In the genomic region with DNA sequence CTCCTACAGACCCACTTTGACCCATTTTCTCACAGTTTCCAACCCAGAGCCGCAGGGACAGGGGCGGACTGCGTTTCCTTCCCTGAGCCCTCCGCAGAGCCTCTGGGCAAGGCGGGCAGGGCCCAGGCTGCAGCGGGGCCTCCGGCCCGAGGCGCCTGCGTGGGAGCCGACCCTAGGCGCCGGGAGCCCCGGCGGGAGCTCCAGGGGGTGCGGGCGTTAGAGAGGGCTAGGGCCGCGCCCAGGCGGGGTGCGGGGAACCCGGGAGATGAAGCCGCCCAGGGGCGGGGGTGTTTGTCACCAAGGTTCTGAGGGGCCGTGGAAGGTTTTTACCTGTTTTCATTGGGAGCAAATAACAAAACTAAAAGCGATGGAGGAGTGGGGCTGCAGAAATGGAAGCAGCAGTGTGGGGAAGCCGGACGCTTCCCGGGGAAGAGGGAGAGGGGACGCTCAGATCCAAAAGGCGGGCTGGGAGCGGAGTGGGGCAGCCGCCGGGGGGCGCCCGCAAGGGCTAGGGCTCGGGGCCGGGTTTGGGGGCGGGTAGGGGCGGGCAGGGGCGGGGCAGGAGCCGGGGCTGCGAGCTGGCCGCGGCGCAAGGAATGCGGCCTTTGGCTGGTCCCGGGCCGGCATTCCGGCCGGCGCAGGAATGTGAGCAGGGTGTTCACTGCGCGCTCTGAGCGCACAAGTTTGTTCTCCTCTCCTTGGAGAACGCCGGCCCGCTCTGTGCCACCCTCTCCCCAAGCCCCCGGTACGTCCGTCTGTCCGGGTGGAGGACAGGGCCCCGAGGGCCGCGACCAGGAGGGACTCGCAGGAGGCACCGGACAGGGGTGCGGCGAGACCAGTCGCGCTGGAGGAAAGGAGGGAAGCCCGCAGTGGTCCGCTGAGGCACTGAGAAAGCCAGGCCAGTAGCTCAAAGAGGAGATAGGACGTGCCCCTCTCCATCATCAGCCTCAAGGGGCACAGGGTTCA, we compare ENCODE assay signal across 8 cellular contexts.
DNase-seq lines count a peak whose midpoint lies in the region; ATAC-seq and TF ChIP-seq lines count a peak whose summit lies in the region.

No MANE protein-coding gene starts in this region.

- peak overlapping the region; percentile 91 for H2AFZ ChIP-seq in mammary epithelial cell (ENCODE audit: low read depth, low read length)

- intact Hi-C loops in mammary epithelial cell (cut with micrococcal nuclease) = loop anchor here (1.0 kb wide), 1 partner anchor 14 kb away; no protein-coding TSS in a partner anchor
- intact Hi-C loops in spleen (cut with DNase I; ENCODE audit: low total_unique reads) = no loop called here

- no peaks in the 10 kb centered on the region for H3K36me3 Mint-ChIP-seq in immature natural killer cell

- DNase-seq in HK-2 (ENCODE audit: unreplicated experiment) (peak; percentile 90), mammary epithelial cell (no peak), immature natural killer cell (no peak), spleen (peak; percentile 79), cerebellum (ENCODE audit: low spot score) (no peak), NCI-H748 treated with DMSO at 0.1 percent for 48 hours (lab: John Stamatoyannopoulos, UW) (no peak), activated gamma-delta T cell treated with Interleukin-2 at 50 U/mL for 16 hours (no peak)

- no peaks in the 10 kb centered on the region for H3K79me2 ChIP-seq in mammary epithelial cell (ENCODE audit: insufficient read depth, low read length)

- H3K4me2 ChIP-seq in mammary epithelial cell (ENCODE audit: insufficient read depth, low read depth, low read length) = peak overlapping the region; percentile 98

- H3K27me3 Mint-ChIP-seq in immature natural killer cell (ENCODE audit: low read depth in 3 of 3) = peaks cover 5 to 12% (median 9%) of the 10 kb centered on the region in 3 donors

- BruUV-seq in mammary epithelial cell (replicated peaks; lab: Mats Ljungman, UMichigan) = TSS peak; percentile 94

- H3K36me3 ChIP-seq in mammary epithelial cell (ENCODE audit: insufficient read depth, low read length) = no peaks in the 10 kb centered on the region
- H3K36me3 ChIP-seq in spleen = no peaks in the 10 kb centered on the region

- H3K27ac ChIP-seq in mammary epithelial cell (ENCODE audit: insufficient read depth, low read depth, low read length) = peak overlapping the region; percentile 53
- H3K27ac ChIP-seq in spleen = peak overlapping the region; percentile 19 to 85 (median 81)

- TF ChIP-seq CTCF in mammary epithelial cell (conservative IDR thresholded peaks at IDR 0.05 in 1 of 2, IDR thresholded peaks at IDR 0.05 in 1 of 2; ENCODE audit: extremely low read depth in 1 of 2, insufficient read depth in 1 of 2, low read depth in 1 of 2, low read length in 2 of 2) (peak in 1 of 2 donors; percentile 46), spleen (IDR thresholded peaks at IDR 0.05 in 8 of 11, conservative IDR thresholded peaks at IDR 0.05 in 3 of 11) (peak in 5 of 11 experiments; percentile 10 to 49 (median 37))

- no peak overlapping the region for H3K27ac Mint-ChIP-seq in immature natural killer cell

- H3K9me3 ChIP-seq in mammary epithelial cell (replicated peaks; ENCODE audit: insufficient read depth, low read length) = no peaks in the 10 kb centered on the region
- no peaks in the 10 kb centered on the region for H3K9me3 ChIP-seq in spleen

- no peak for TF ChIP-seq POLR2A in spleen (IDR thresholded peaks at IDR 0.05)

- peak overlapping the region in 3 of 5 donors; percentile 25 to 53 (median 50) for H3K4me3 Mint-ChIP-seq in immature natural killer cell

- ATAC-seq in GM19467 (IDR thresholded peaks at IDR 0.05; ENCODE audit: unreplicated experiment) = no peak

- peak overlapping the region; percentile 31 to 50 (median 48) for H3K4me3 ChIP-seq in mammary epithelial cell (replicated peaks in 1 of 3; ENCODE audit: insufficient read depth in 1 of 3, low read depth in 2 of 3, low read length in 3 of 3)
- peak overlapping the region in 7 of 8 donors; percentile 10 to 60 (median 28) for H3K4me3 ChIP-seq in spleen

- H3K4me1 ChIP-seq in mammary epithelial cell (ENCODE audit: insufficient read depth, low read length) (peaks cover 69% of the 10 kb centered on the region), spleen (peaks cover 6 to 67% (median 49%) of the 10 kb centered on the region in 6 donors)

- dilution Hi-C loops in mammary epithelial cell (cut with HindIII; ENCODE audit: low sequenced_read_pairs) = no loop called here

- H3K9ac ChIP-seq in mammary epithelial cell (ENCODE audit: insufficient read depth, low read length) = peak overlapping the region; percentile 59

- in situ Hi-C loops in mammary epithelial cell (cut with MboI; ENCODE audit: low sequenced_read_pairs in 2 of 2) = loop anchor here in 1 of 2 donors (5.0 kb wide), 1 partner anchor 44 kb away; no protein-coding TSS in a partner anchor

- H3K9me3 Mint-ChIP-seq in immature natural killer cell = peaks cover 0 to 2% (median 0%) of the 10 kb centered on the region in 6 donors

- H3K4me1 Mint-ChIP-seq in immature natural killer cell = peaks cover 2 to 4% of the 10 kb centered on the region in 2 donors

- 11% methylated on average over 18 of the region's 74 CpGs for WGBS in mammary epithelial cell (ENCODE audit: low coverage, missing lambda C conversion rate)
- 9 to 15% (median 13%) methylated on average over 43 to 74 of the region's 74 CpGs for WGBS in spleen, 5 donors

- CTCF ChIA-PET in mammary epithelial cell (lab: Charles Lee; ENCODE audit: low non-redundant PET) = interaction anchor here (0.6 kb wide), 3 partner anchors 44 to 161 kb away, joined by 3 to 4 read pairs (median 3); no protein-coding TSS in a partner anchor

- no peaks in the 10 kb centered on the region for H4K20me1 ChIP-seq in mammary epithelial cell (ENCODE audit: insufficient read depth, low read length)

- H3K27me3 ChIP-seq in mammary epithelial cell (ENCODE audit: insufficient read depth, low read length) (no peaks in the 10 kb centered on the region), spleen (replicated peaks in 1 of 7) (peaks cover 0 to 48% (median 13%) of the 10 kb centered on the region in 7 donors)

Comparison
In these comparisons a context has a peak if more than half of its experiments do, and no peak if none do; other contexts are left out.
1. DNase-seq: peak in HK-2 (single experiment) and spleen (single experiment); none in mammary epithelial cell (single experiment), immature natural killer cell (0 of 3), cerebellum (single experiment), NCI-H748 treated with DMSO at 0.1 percent for 48 hours (single experiment) and activated gamma-delta T cell treated with Interleukin-2 at 50 U/mL for 16 hours (single experiment).